ENCODE assay signal across 10 cellular contexts in the genomic region with DNA sequence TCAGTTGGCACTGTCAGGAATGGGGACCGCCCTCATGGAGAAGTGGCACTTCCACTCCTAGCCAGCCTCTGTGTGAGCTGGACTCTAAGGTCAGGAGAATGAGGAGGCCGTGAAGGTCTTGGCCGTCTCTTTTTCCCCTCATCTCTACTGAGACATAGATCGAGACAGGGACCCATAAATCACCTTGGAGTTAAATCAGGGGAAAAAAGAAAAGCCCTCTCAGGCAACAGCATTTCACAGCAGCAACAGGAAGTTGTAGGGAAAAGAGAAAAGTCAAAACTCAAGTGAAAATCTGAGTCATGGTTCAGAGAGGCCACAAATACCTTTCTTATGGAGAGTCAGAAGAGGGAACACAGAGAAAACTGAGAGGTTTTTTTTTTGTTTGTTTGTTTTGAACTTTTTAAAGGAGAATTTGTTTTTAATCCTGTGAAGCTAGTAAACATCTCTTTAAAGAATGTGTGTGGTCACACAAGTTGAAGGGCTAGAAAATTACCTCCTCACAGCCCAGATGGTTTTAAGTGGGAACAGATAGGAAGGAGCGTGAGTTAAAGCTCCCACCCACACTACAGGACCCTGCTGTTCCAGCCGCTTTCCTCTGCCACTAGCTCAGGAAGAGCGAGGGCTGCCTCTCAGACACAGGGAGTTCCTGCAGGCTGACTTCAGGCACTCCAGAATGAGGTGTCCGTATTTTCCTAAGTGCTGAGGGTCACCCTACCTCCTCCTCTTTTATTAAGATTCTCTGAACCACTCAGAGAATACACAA. TPM values are rescaled to one million over a fixed set of nuclear protein-coding genes. Genes with fewer than 3 reads are reported as not detected.
DNase-seq lines count a peak whose midpoint lies in the region; ATAC-seq and TF ChIP-seq lines count a peak whose summit lies in the region.
"Had no signal": no experiment of that assay in that cellular context is flagged by ENCODE, and none has a peak within 500 bp of the region (broad histone marks: within the 10 kb centered on the region; RNA-seq: fewer than 3 reads in every experiment).

No MANE protein-coding gene starts in this region.

- peak in 1 of 2 donors; percentile 22 for TF ChIP-seq EP300 in tibial nerve (IDR thresholded peaks at IDR 0.05)

- H3K27ac ChIP-seq in hepatocyte (peak overlapping the region; percentile 89), tibial nerve (peak overlapping the region; percentile 54 to 86 (median 69))
- H3K27ac ChIP-seq: BLaER1 had no signal

- H3K9me3 ChIP-seq in hepatocyte (ENCODE audit: low read depth), result peaks cover 4% of the 10 kb centered on the region
- H3K9me3 ChIP-seq in tibial nerve, result peaks cover 0 to 9% (median 0%) of the 10 kb centered on the region in 4 donors
- H3K9me3 ChIP-seq: BLaER1 had no signal

- no peaks in the 10 kb centered on the region for H3K9me2 ChIP-seq in hepatocyte (replicated peaks; ENCODE audit: insufficient read depth)

- DNase-seq in activated CD8-positive, alpha-beta T cell treated with anti-CD3 and anti-CD28 coated beads for 36 hours, result no peak
- no peak for DNase-seq in activated CD8-positive, alpha-beta T cell treated with anti-CD3 and anti-CD28 coated beads, Interleukin-2, amount 10 ng/mL, durations not matched to agents 7 days and 5 days
- peak; percentile 62 for DNase-seq in hepatocyte (ENCODE audit: low spot score)
- DNase-seq in tibial nerve (ENCODE audit: low spot score in 2 of 2), result no peak
- no peak for DNase-seq in DMS 273 treated with DMSO at 0.1 percent for 48 hours (lab: John Stamatoyannopoulos, UW)
- no peak for DNase-seq in DMS153 treated with DMSO at 0.1 percent for 48 hours (lab: John Stamatoyannopoulos, UW; ENCODE audit: unreplicated experiment)
- no peak for DNase-seq in hypothalamus (lab: John Stamatoyannopoulos, UW)

- no peak overlapping the region for H3K4me3 ChIP-seq in hepatocyte
- H3K4me3 ChIP-seq in tibial nerve, result no peak overlapping the region
- H3K4me3 ChIP-seq: BLaER1 had no signal

- H3K4me1 ChIP-seq in hepatocyte (ENCODE audit: insufficient read depth) (peaks cover 35% of the 10 kb centered on the region), tibial nerve (peaks cover 0 to 19% (median 0%) of the 10 kb centered on the region in 4 donors)
- H3K4me1 ChIP-seq: BLaER1 had no signal

- peaks cover 1% of the 10 kb centered on the region for H3K36me3 Mint-ChIP-seq in activated CD8-positive, alpha-beta T cell treated with anti-CD3 and anti-CD28 coated beads for 36 hours (ENCODE audit: low read depth)
- no peaks in the 10 kb centered on the region for H3K36me3 Mint-ChIP-seq in activated CD8-positive, alpha-beta T cell treated with anti-CD3 and anti-CD28 coated beads, Interleukin-2, amount 10 ng/mL, durations not matched to agents 7 days and 5 days (ENCODE audit: low read depth)
- no peaks in the 10 kb centered on the region for H3K36me3 Mint-ChIP-seq in activated T-helper 17 cell treated with anti-CD3 and anti-CD28 coated beads, Interleukin-2, amount 50 U/mL, for 72 hours (ENCODE audit: low read depth)

- H3K36me3 ChIP-seq in hepatocyte (replicated peaks; ENCODE audit: insufficient read depth, low read depth) (no peaks in the 10 kb centered on the region), tibial nerve (no peaks in the 10 kb centered on the region)
- H3K36me3 ChIP-seq: BLaER1 had no signal

- H2AFZ ChIP-seq in hepatocyte, result peak overlapping the region; percentile 43

- no peaks in the 10 kb centered on the region for H4K20me1 ChIP-seq in hepatocyte (ENCODE audit: insufficient read depth, poor library complexity, severe bottlenecking)
- H4K20me1 ChIP-seq: BLaER1 had no signal

- peak overlapping the region; percentile 72 for H3K27ac Mint-ChIP-seq in activated CD8-positive, alpha-beta T cell treated with anti-CD3 and anti-CD28 coated beads for 36 hours
- H3K27ac Mint-ChIP-seq in activated CD8-positive, alpha-beta T cell treated with anti-CD3 and anti-CD28 coated beads, Interleukin-2, amount 10 ng/mL, durations not matched to agents 7 days and 5 days, result no peak overlapping the region
- H3K27ac Mint-ChIP-seq in activated T-helper 17 cell treated with anti-CD3 and anti-CD28 coated beads, Interleukin-2, amount 50 U/mL, for 72 hours, result peak overlapping the region; percentile 51

- H3K9me3 Mint-ChIP-seq in activated CD8-positive, alpha-beta T cell treated with anti-CD3 and anti-CD28 coated beads for 36 hours, result peaks cover 5% of the 10 kb centered on the region
- no peaks in the 10 kb centered on the region for H3K9me3 Mint-ChIP-seq in activated CD8-positive, alpha-beta T cell treated with anti-CD3 and anti-CD28 coated beads, Interleukin-2, amount 10 ng/mL, durations not matched to agents 7 days and 5 days (ENCODE audit: insufficient read depth)
- H3K9me3 Mint-ChIP-seq in activated T-helper 17 cell treated with anti-CD3 and anti-CD28 coated beads, Interleukin-2, amount 50 U/mL, for 72 hours, result no peaks in the 10 kb centered on the region

- TF ChIP-seq CTCF in activated CD8-positive, alpha-beta T cell treated with anti-CD3 and anti-CD28 coated beads for 36 hours (IDR thresholded peaks at IDR 0.05), result no peak
- TF ChIP-seq CTCF in hepatocyte (IDR thresholded peaks at IDR 0.05; ENCODE audit: poor library complexity), result no peak
- no peak for TF ChIP-seq CTCF in tibial nerve (IDR thresholded peaks at IDR 0.05)

- H3K27me3 ChIP-seq in hepatocyte (no peaks in the 10 kb centered on the region), tibial nerve (no peaks in the 10 kb centered on the region)
- H3K27me3 ChIP-seq: BLaER1 had no signal

- peaks cover 16% of the 10 kb centered on the region for H3K4me1 Mint-ChIP-seq in activated CD8-positive, alpha-beta T cell treated with anti-CD3 and anti-CD28 coated beads for 36 hours (ENCODE audit: low read depth)
- H3K4me1 Mint-ChIP-seq in activated CD8-positive, alpha-beta T cell treated with anti-CD3 and anti-CD28 coated beads, Interleukin-2, amount 10 ng/mL, durations not matched to agents 7 days and 5 days (ENCODE audit: low read depth), result peaks cover 16% of the 10 kb centered on the region
- peaks cover 15% of the 10 kb centered on the region for H3K4me1 Mint-ChIP-seq in activated T-helper 17 cell treated with anti-CD3 and anti-CD28 coated beads, Interleukin-2, amount 50 U/mL, for 72 hours

- peak overlapping the region; percentile 41 for H3K4me3 Mint-ChIP-seq in activated CD8-positive, alpha-beta T cell treated with anti-CD3 and anti-CD28 coated beads for 36 hours
- no peak overlapping the region for H3K4me3 Mint-ChIP-seq in activated CD8-positive, alpha-beta T cell treated with anti-CD3 and anti-CD28 coated beads, Interleukin-2, amount 10 ng/mL, durations not matched to agents 7 days and 5 days
- H3K4me3 Mint-ChIP-seq in activated T-helper 17 cell treated with anti-CD3 and anti-CD28 coated beads, Interleukin-2, amount 50 U/mL, for 72 hours, result peak overlapping the region; percentile 66
- H3K4me3 Mint-ChIP-seq: neural crest cell had no signal

- no peak for TF ChIP-seq POLR2A in tibial nerve (IDR thresholded peaks at IDR 0.05)

- H3K79me2 ChIP-seq in hepatocyte, result no peaks in the 10 kb centered on the region

- intact Hi-C loops in activated CD8-positive, alpha-beta T cell treated with anti-CD3 and anti-CD28 coated beads for 36 hours (cut with micrococcal nuclease), result no loop called here

- 32% methylated on average over 8 of the region's 8 CpGs for WGBS in hepatocyte (ENCODE audit: low lambda C conversion rate, missing lambda C conversion rate)
- WGBS in tibial nerve, 2 donors, result 35 to 36% methylated on average over 8 of the region's 8 CpGs

- POLR2A ChIA-PET in activated CD8-positive, alpha-beta T cell treated with anti-CD3 and anti-CD28 coated beads for 36 hours (lab: Charles Lee), result interaction anchor here (0.6 to 1.1 kb wide), 2 partner anchors 31 to 124 kb away, joined by 3 read pairs; partner anchors contain the start of gene CYP1B1
- POLR2A ChIA-PET in activated CD8-positive, alpha-beta T cell treated with anti-CD3 and anti-CD28 coated beads, Interleukin-2, amount 10 ng/mL, durations not matched to agents 7 days and 5 days (lab: Charles Lee), result no interaction called here

- peak overlapping the region; percentile 41 for H3K4me2 ChIP-seq in hepatocyte
- H3K4me2 ChIP-seq: BLaER1 had no signal

- CTCF ChIA-PET in activated CD8-positive, alpha-beta T cell treated with anti-CD3 and anti-CD28 coated beads for 36 hours (lab: Charles Lee), result interaction anchor here (0.5 to 2.1 kb wide), 5 partner anchors 9 to 30 kb away, joined by 3 to 9 read pairs (median 4); no protein-coding TSS in a partner anchor
- CTCF ChIA-PET in activated CD8-positive, alpha-beta T cell treated with anti-CD3 and anti-CD28 coated beads, Interleukin-2, amount 10 ng/mL, durations not matched to agents 7 days and 5 days (lab: Charles Lee), result interaction anchor here (1.0 to 1.3 kb wide), 3 partner anchors 9 to 30 kb away, joined by 3 to 4 read pairs (median 4); partner anchors contain the start of gene CYP1B1

- peaks cover 34% of the 10 kb centered on the region for H3K27me3 Mint-ChIP-seq in activated CD8-positive, alpha-beta T cell treated with anti-CD3 and anti-CD28 coated beads for 36 hours
- H3K27me3 Mint-ChIP-seq in activated CD8-positive, alpha-beta T cell treated with anti-CD3 and anti-CD28 coated beads, Interleukin-2, amount 10 ng/mL, durations not matched to agents 7 days and 5 days (ENCODE audit: low read depth), result peaks cover 13% of the 10 kb centered on the region
- H3K27me3 Mint-ChIP-seq in activated T-helper 17 cell treated with anti-CD3 and anti-CD28 coated beads, Interleukin-2, amount 50 U/mL, for 72 hours, result peaks cover 36% of the 10 kb centered on the region

- peak; percentile 75 for ATAC-seq in activated CD8-positive, alpha-beta T cell treated with anti-CD3 and anti-CD28 coated beads for 36 hours
- no peak for ATAC-seq in activated CD8-positive, alpha-beta T cell treated with anti-CD3 and anti-CD28 coated beads, Interleukin-2, amount 10 ng/mL, durations not matched to agents 7 days and 5 days
- peak; percentile 87 for ATAC-seq in activated T-helper 17 cell treated with anti-CD3 and anti-CD28 coated beads, Interleukin-2, amount 50 U/mL, for 72 hours (replicated peaks)

RNA-seq across cellular contexts. Expression of gene CYP1B1, which starts 30.6 kb away (rescaled TPM):
- 1 to 10 TPM; 2.2 to 3.6 TPM for total RNA-seq in activated CD8-positive, alpha-beta T cell treated with anti-CD3 and anti-CD28 coated beads for 36 hours
- 1 to 10 TPM; 1.9 to 2.3 TPM for total RNA-seq in activated CD8-positive, alpha-beta T cell treated with anti-CD3 and anti-CD28 coated beads, Interleukin-2, amount 10 ng/mL, durations not matched to agents 7 days and 5 days
- 10 to 100 TPM; 25.5 to 40.8 TPM for total RNA-seq in activated T-helper 17 cell treated with anti-CD3 and anti-CD28 coated beads, Interleukin-2, amount 50 U/mL, for 72 hours
- total RNA-seq in hepatocyte, result 23.2 and 28.9 TPM in 2 replicates
- polyA plus RNA-seq in hepatocyte, result 32.7 and 38.5 TPM in 2 replicates
- 100 to 1,000 TPM; 170 to 321 (median 212) TPM for total RNA-seq in tibial nerve
